Comparison of ENCODE assay signal across 8 cellular contexts in genomic region chr2:127293386-127293757, GRCh38. TPM values are rescaled to one million over a fixed set of nuclear protein-coding genes. Genes with fewer than 3 reads are reported as not detected.
DNase-seq lines count a peak whose midpoint lies in the region; ATAC-seq, FAIRE-seq and TF ChIP-seq lines count a peak whose summit lies in the region.

No MANE protein-coding gene starts in this region.

- H3K9ac ChIP-seq in iPS-18a (ENCODE audit: low read length), result peak overlapping the region; percentile 37

- peaks cover 4% of the 10 kb centered on the region for H3F3A ChIP-seq in DOHH2 (ENCODE audit: control insufficient read depth, insufficient read depth)

- DNase-seq in HL-60 (ENCODE audit: low read depth in 1 of 2, low spot score in 1 of 2), result no peak
- no peak for DNase-seq in activated naive CD8-positive, alpha-beta T cell treated with anti-CD3 and anti-CD28 coated beads, Interleukin-2, amount 10 ng/mL, durations not matched to agents 7 days and 5 days
- DNase-seq in superior temporal gyrus (ENCODE audit: extremely low spot score), result no peak
- no peak for DNase-seq in GM10266 (ENCODE audit: extremely low spot score)
- DNase-seq in RCC 7860 (ENCODE audit: low spot score), result no peak

- peaks cover 26% of the 10 kb centered on the region for H3K36me3 Mint-ChIP-seq in activated naive CD8-positive, alpha-beta T cell treated with anti-CD3 and anti-CD28 coated beads, Interleukin-2, amount 10 ng/mL, durations not matched to agents 7 days and 5 days
- peaks cover 33% of the 10 kb centered on the region for H3K36me3 Mint-ChIP-seq in stimulated activated memory B cell treated with anti-CD40 and anti-IgM and Interleukin-4, amounts not matched to agents 10 μg/mL and 1 μg/mL and 100 μg/mL, for 72 hours

- no peaks in the 10 kb centered on the region for H3K27me3 ChIP-seq in DOHH2 (ENCODE audit: control insufficient read depth, low read length)
- H3K27me3 ChIP-seq in HL-60 (ENCODE audit: insufficient read depth, poor library complexity, severe bottlenecking), result no peaks in the 10 kb centered on the region
- no peaks in the 10 kb centered on the region for H3K27me3 ChIP-seq in iPS-18a (ENCODE audit: control insufficient read depth, insufficient read depth, low read length)

- H3K9me3 ChIP-seq in DOHH2 (ENCODE audit: control insufficient read depth, insufficient read depth, low read length) (no peaks in the 10 kb centered on the region), iPS-18a (ENCODE audit: control insufficient read depth, low read depth, low read length) (no peaks in the 10 kb centered on the region)

- peak overlapping the region; percentile 94 for H3K4me3 ChIP-seq in DOHH2 (ENCODE audit: low read length)
- H3K4me3 ChIP-seq in HL-60 (replicated peaks; ENCODE audit: insufficient read depth, low read length), result peak overlapping the region; percentile 96
- H3K4me3 ChIP-seq in iPS-18a (ENCODE audit: low read length), result peak overlapping the region; percentile 80

- H3K9me2 ChIP-seq in DOHH2 (replicated peaks; ENCODE audit: control insufficient read depth, low read length), result no peaks in the 10 kb centered on the region

- H3K79me2 ChIP-seq in DOHH2 (ENCODE audit: control insufficient read depth, low read length), result peaks cover 43% of the 10 kb centered on the region

- H3K4me1 ChIP-seq in DOHH2 (ENCODE audit: control insufficient read depth, low read length) (peaks cover 19% of the 10 kb centered on the region), iPS-18a (ENCODE audit: control insufficient read depth, low read depth, low read length) (peaks cover 5% of the 10 kb centered on the region)

- no peaks in the 10 kb centered on the region for H4K20me1 ChIP-seq in DOHH2 (ENCODE audit: control insufficient read depth, insufficient read depth, low read depth, low read length)

- H3K4me1 Mint-ChIP-seq in activated naive CD8-positive, alpha-beta T cell treated with anti-CD3 and anti-CD28 coated beads, Interleukin-2, amount 10 ng/mL, durations not matched to agents 7 days and 5 days, result peaks cover 25% of the 10 kb centered on the region
- H3K4me1 Mint-ChIP-seq in stimulated activated memory B cell treated with anti-CD40 and anti-IgM and Interleukin-4, amounts not matched to agents 10 μg/mL and 1 μg/mL and 100 μg/mL, for 72 hours, result peaks cover 33% of the 10 kb centered on the region

- ATAC-seq in activated naive CD8-positive, alpha-beta T cell treated with anti-CD3 and anti-CD28 coated beads, Interleukin-2, amount 10 ng/mL, durations not matched to agents 7 days and 5 days (ENCODE audit: low read depth), result no peak
- ATAC-seq in stimulated activated memory B cell treated with anti-CD40 and anti-IgM and Interleukin-4, amounts not matched to agents 10 μg/mL and 1 μg/mL and 100 μg/mL, for 72 hours, result no peak

- peak overlapping the region; percentile 70 for H3K4me2 ChIP-seq in DOHH2 (ENCODE audit: low read length)

- no peaks in the 10 kb centered on the region for H3K27me3 Mint-ChIP-seq in activated naive CD8-positive, alpha-beta T cell treated with anti-CD3 and anti-CD28 coated beads, Interleukin-2, amount 10 ng/mL, durations not matched to agents 7 days and 5 days
- H3K27me3 Mint-ChIP-seq in stimulated activated memory B cell treated with anti-CD40 and anti-IgM and Interleukin-4, amounts not matched to agents 10 μg/mL and 1 μg/mL and 100 μg/mL, for 72 hours, result no peaks in the 10 kb centered on the region

- H3K27ac ChIP-seq in DOHH2 (ENCODE audit: low read depth, low read length) (no peak overlapping the region), HL-60 (replicated peaks) (peak overlapping the region; percentile 62), iPS-18a (ENCODE audit: low read length) (no peak overlapping the region)

- no peak for TF ChIP-seq CTCF in DOHH2 (IDR thresholded peaks at IDR 0.05; ENCODE audit: low read depth, low read length, poor library complexity, severe bottlenecking)
- TF ChIP-seq CTCF in HL-60 (IDR thresholded peaks at IDR 0.05; ENCODE audit: insufficient read depth, low read length), result no peak
- TF ChIP-seq CTCF in GM10266 (IDR thresholded peaks at IDR 0.05; ENCODE audit: control insufficient read depth, insufficient read depth, low read depth, missing control alignments), result no peak

- POLR2A ChIA-PET in activated naive CD8-positive, alpha-beta T cell treated with anti-CD3 and anti-CD28 coated beads, Interleukin-2, amount 10 ng/mL, durations not matched to agents 7 days and 5 days (lab: Charles Lee), result interaction anchor here (0.6 to 2.0 kb wide), 11 partner anchors 72 to 233 kb away, joined by 3 to 7 read pairs (median 4); partner anchors contain the start of gene IWS1

- H3K4me3 Mint-ChIP-seq in activated naive CD8-positive, alpha-beta T cell treated with anti-CD3 and anti-CD28 coated beads, Interleukin-2, amount 10 ng/mL, durations not matched to agents 7 days and 5 days, result peak overlapping the region; percentile 97
- peak overlapping the region; percentile 100 for H3K4me3 Mint-ChIP-seq in stimulated activated memory B cell treated with anti-CD40 and anti-IgM and Interleukin-4, amounts not matched to agents 10 μg/mL and 1 μg/mL and 100 μg/mL, for 72 hours

- H3K9me3 Mint-ChIP-seq in activated naive CD8-positive, alpha-beta T cell treated with anti-CD3 and anti-CD28 coated beads, Interleukin-2, amount 10 ng/mL, durations not matched to agents 7 days and 5 days, result no peaks in the 10 kb centered on the region
- no peaks in the 10 kb centered on the region for H3K9me3 Mint-ChIP-seq in stimulated activated memory B cell treated with anti-CD40 and anti-IgM and Interleukin-4, amounts not matched to agents 10 μg/mL and 1 μg/mL and 100 μg/mL, for 72 hours

- no peak for FAIRE-seq in RCC 7860 (lab: Jason Lieb, UNC)

- peak overlapping the region; percentile 98 for H3K27ac Mint-ChIP-seq in activated naive CD8-positive, alpha-beta T cell treated with anti-CD3 and anti-CD28 coated beads, Interleukin-2, amount 10 ng/mL, durations not matched to agents 7 days and 5 days
- peak overlapping the region; percentile 99 for H3K27ac Mint-ChIP-seq in stimulated activated memory B cell treated with anti-CD40 and anti-IgM and Interleukin-4, amounts not matched to agents 10 μg/mL and 1 μg/mL and 100 μg/mL, for 72 hours

- H3K36me3 ChIP-seq in DOHH2 (ENCODE audit: control insufficient read depth, low read length), result peaks cover 53% of the 10 kb centered on the region
- peaks cover 38% of the 10 kb centered on the region for H3K36me3 ChIP-seq in iPS-18a (ENCODE audit: control insufficient read depth, low read depth, low read length)

RNA-seq across cellular contexts. Expression of gene ERCC3, which starts 0.6 kb away (rescaled TPM):
- 10 to 100 TPM; 60.6 to 64.8 TPM for total RNA-seq in activated naive CD8-positive, alpha-beta T cell treated with anti-CD3 and anti-CD28 coated beads, Interleukin-2, amount 10 ng/mL, durations not matched to agents 7 days and 5 days
